4 cellular contexts compared by ENCODE assay signal in the genomic region with DNA sequence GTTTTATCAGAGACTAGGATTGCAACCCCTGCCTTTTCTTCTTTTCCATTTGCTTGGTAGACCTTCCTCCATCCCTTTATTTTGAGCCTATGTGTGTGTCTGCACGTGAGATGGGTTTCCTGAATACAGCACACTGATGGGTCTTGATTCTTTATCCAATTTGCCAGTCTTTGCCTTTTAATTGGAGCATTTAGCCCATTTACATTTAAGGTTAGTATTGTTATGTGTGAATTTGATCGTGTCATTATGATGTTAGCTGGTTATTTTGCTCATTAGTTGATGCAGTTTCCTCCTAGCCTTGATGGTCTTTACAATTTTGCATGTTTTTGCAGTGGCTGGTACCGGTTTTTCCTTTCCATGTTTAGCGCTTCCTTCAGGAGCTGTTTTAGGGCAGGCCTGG. TPM values are rescaled to one million over a fixed set of nuclear protein-coding genes. Genes with fewer than 3 reads are reported as not detected.
A peak's percentile ranks its signal among the peaks of the same experiment; 100 is the strongest.
DNase-seq lines count a peak whose midpoint lies in the region; ATAC-seq, FAIRE-seq and TF ChIP-seq lines count a peak whose summit lies in the region.
"Not testable (repeated sequence)": the region's sequence is repeated elsewhere in the genome, so short reads cannot be mapped to it uniquely, and the experiment has no call there.

No MANE protein-coding gene starts in this region.

- not testable (repeated sequence) for H3K9me3 ChIP-seq in HCT116 (ENCODE audit: control insufficient read depth in 1 of 2, insufficient read depth in 1 of 2, low read depth in 1 of 2, low read length in 2 of 2); K562 (replicated peaks; ENCODE audit: control insufficient read depth, insufficient read depth, low read depth, low read length)

- in situ Hi-C loops in K562 (cut with MboI): not testable (repeated sequence)

- CTCF ChIA-PET in HCT116 (lab: Charles Lee); K562 (lab: Yijun Ruan, JAX; ENCODE audit: low intra/inter-chr PET ratio): not testable (repeated sequence)

- H3K36me3 ChIP-seq in HCT116 (ENCODE audit: control insufficient read depth in 1 of 2, insufficient read depth in 2 of 2, low read length in 2 of 2): not testable (repeated sequence)
- H3K36me3 ChIP-seq in K562 (ENCODE audit: control insufficient read depth, insufficient read depth, low read length): peaks cover 19% of the 10 kb centered on the region

- not testable (repeated sequence) for H3K4me1 ChIP-seq in HCT116 (ENCODE audit: control insufficient read depth in 1 of 2, insufficient read depth in 2 of 2, low read length in 2 of 2); K562 (replicated peaks in 1 of 2; ENCODE audit: control insufficient read depth in 2 of 2, insufficient read depth in 2 of 2, low read length in 2 of 2)

- H3K79me2 ChIP-seq in HCT116 (ENCODE audit: insufficient read depth, low read length); K562 (ENCODE audit: control insufficient read depth, insufficient read depth, low read length): not testable (repeated sequence)

- H3K27me3 Mint-ChIP-seq in activated T-cell treated with anti-CD3 and anti-CD28 coated beads, Interleukin-2, amount 50 U/mL, for 72 hours (ENCODE audit: low read depth); central memory CD8-positive, alpha-beta T cell: not testable (repeated sequence)

- intact Hi-C loops in HCT116 (cut with micrococcal nuclease); K562 (cut with micrococcal nuclease): not testable (repeated sequence)

- not testable (repeated sequence) for H3K4me3 Mint-ChIP-seq in activated T-cell treated with anti-CD3 and anti-CD28 coated beads, Interleukin-2, amount 50 U/mL, for 72 hours
- peak overlapping the region; percentile 25 for H3K4me3 Mint-ChIP-seq in central memory CD8-positive, alpha-beta T cell

- WGBS in K562 (ENCODE audit: insufficient coverage, low coverage, missing lambda C conversion rate): 65% methylated on average over 4 of the region's 4 CpGs

- H3K4me1 Mint-ChIP-seq in activated T-cell treated with anti-CD3 and anti-CD28 coated beads, Interleukin-2, amount 50 U/mL, for 72 hours (ENCODE audit: low read depth): not testable (repeated sequence)
- H3K4me1 Mint-ChIP-seq in central memory CD8-positive, alpha-beta T cell: peaks cover 14% of the 10 kb centered on the region

- not testable (repeated sequence) for H3K9ac ChIP-seq in HCT116 (ENCODE audit: low read length); K562 (ENCODE audit: insufficient read depth in 1 of 2, low read depth in 2 of 2, low read length in 2 of 2)

- not testable (repeated sequence) for TF ChIP-seq EP300 in K562 (IDR thresholded peaks at IDR 0.05; ENCODE audit: low read length)

- DNase-seq in HCT116 (ENCODE audit: low read depth, low spot score); activated T-cell treated with anti-CD3 and anti-CD28 coated beads, Interleukin-2, amount 50 U/mL, for 72 hours; K562 (ENCODE audit: extremely low read depth in 1 of 4, low spot score in 3 of 4); central memory CD8-positive, alpha-beta T cell (ENCODE audit: low spot score in 2 of 2): not testable (repeated sequence)

- POLR2A ChIA-PET in HCT116 (lab: Charles Lee); K562 (lab: Yijun Ruan, JAX): not testable (repeated sequence)

- not testable (repeated sequence) for ATAC-seq in HCT116; activated T-cell treated with anti-CD3 and anti-CD28 coated beads, Interleukin-2, amount 50 U/mL, for 72 hours (replicated peaks in 1 of 2); K562; central memory CD8-positive, alpha-beta T cell (replicated peaks; ENCODE audit: extremely low read depth, poor library complexity, severe bottlenecking)

- not testable (repeated sequence) for TF ChIP-seq RAD21 in HCT116 (IDR thresholded peaks at IDR 0.05; ENCODE audit: low read depth); K562 (CRISPR knock-in tag; conservative IDR thresholded peaks at IDR 0.05 in 1 of 2, IDR thresholded peaks at IDR 0.05 in 1 of 2)

- H3K4me3 ChIP-seq in HCT116 (replicated peaks in 1 of 2; ENCODE audit: low read depth in 1 of 2, low read length in 2 of 2); K562: not testable (repeated sequence)

- not testable (repeated sequence) for H3K27ac ChIP-seq in HCT116 (ENCODE audit: low read depth, low read length); K562 (ENCODE audit: extremely low read depth, low read depth, low read length)

- not testable (repeated sequence) for H3K9me2 ChIP-seq in HCT116 (ENCODE audit: insufficient read depth)

- not testable (repeated sequence) for H3K27me3 ChIP-seq in HCT116 (ENCODE audit: insufficient read depth, low read length); K562 (ENCODE audit: control insufficient read depth in 2 of 2, insufficient read depth in 2 of 2, low read length in 2 of 2)

- peaks cover 22 to 40% of the 10 kb centered on the region in 2 donors for H3K36me3 Mint-ChIP-seq in activated T-cell treated with anti-CD3 and anti-CD28 coated beads, Interleukin-2, amount 50 U/mL, for 72 hours (ENCODE audit: insufficient read depth in 2 of 2)
- H3K36me3 Mint-ChIP-seq in central memory CD8-positive, alpha-beta T cell (ENCODE audit: insufficient read depth): peaks cover 22% of the 10 kb centered on the region

- RAD21 ChIA-PET in HCT116 (lab: Charles Lee; ENCODE audit: low non-redundant PET in 1 of 2, low total read pairs in 2 of 2, uncharacterized antibody in 2 of 2, unreplicated experiment in 2 of 2): not testable (repeated sequence)

- not testable (repeated sequence) for H3K9me3 Mint-ChIP-seq in activated T-cell treated with anti-CD3 and anti-CD28 coated beads, Interleukin-2, amount 50 U/mL, for 72 hours; central memory CD8-positive, alpha-beta T cell

- TF ChIP-seq CTCF in HCT116 (IDR thresholded peaks at IDR 0.05 in 2 of 3, conservative IDR thresholded peaks at IDR 0.05 in 1 of 3; ENCODE audit: borderline replicate concordance in 1 of 3, insufficient read depth in 1 of 3, low read depth in 2 of 3, low read length in 2 of 3); K562 (IDR thresholded peaks at IDR 0.05 in 2 of 3, conservative IDR thresholded peaks at IDR 0.05 in 1 of 3; ENCODE audit: insufficient read depth in 2 of 3, low read depth in 1 of 3, low read length in 3 of 3): not testable (repeated sequence)

- FAIRE-seq in K562 (lab: Jason Lieb, UNC): not testable (repeated sequence)

- H4K20me1 ChIP-seq in HCT116 (ENCODE audit: insufficient read depth); K562 (replicated peaks; ENCODE audit: control insufficient read depth, insufficient read depth, low read length): not testable (repeated sequence)

- BruUV-seq in HCT116 (replicated peaks; lab: Mats Ljungman, UMichigan): TSS peak; percentile 10
- not testable (repeated sequence) for BruUV-seq in K562 (replicated peaks; lab: Mats Ljungman, UMichigan)

- not testable (repeated sequence) for H2AFZ ChIP-seq in HCT116 (ENCODE audit: low read depth, low read length, poor library complexity, severe bottlenecking); K562 (ENCODE audit: low read depth, low read length)

- not testable (repeated sequence) for H3K4me2 ChIP-seq in HCT116 (ENCODE audit: low read length); K562 (ENCODE audit: insufficient read depth, low read length)

- TF ChIP-seq POLR2A in HCT116 (IDR thresholded peaks at IDR 0.05; ENCODE audit: borderline replicate concordance, extremely low read depth, insufficient read depth, insufficient read length); K562 (conservative IDR thresholded peaks at IDR 0.05): not testable (repeated sequence)

- not testable (repeated sequence) for H3K9me1 ChIP-seq in K562 (ENCODE audit: control insufficient read depth, insufficient read depth, low read length)

- H3K27ac Mint-ChIP-seq in activated T-cell treated with anti-CD3 and anti-CD28 coated beads, Interleukin-2, amount 50 U/mL, for 72 hours: peak overlapping the region; percentile 75
- H3K27ac Mint-ChIP-seq in central memory CD8-positive, alpha-beta T cell (ENCODE audit: low read depth): peak overlapping the region; percentile 24

TF ChIP-seq in K562, 482 proteins besides CTCF, POLR2A, EP300 and RAD21:
- TF ChIP-seq ZNF507 (tag; conservative IDR thresholded peaks at IDR 0.05) (peak; percentile 96), ZNF354B (CRISPR knock-in tag; IDR thresholded peaks at IDR 0.05) (peak; percentile 79)

RNA-seq across cellular contexts. Expression of a gene that starts 14.6 kb away (rescaled TPM):
- total RNA-seq in HCT116 (2021; ENCODE audit: unreplicated experiment): 10.5 TPM
- polyA plus RNA-seq in HCT116 (2012): 8.4 and 10.1 TPM in 2 replicates
- 10 to 100 TPM; 19.4 to 21.3 TPM for total RNA-seq in activated T-cell treated with anti-CD3 and anti-CD28 coated beads, Interleukin-2, amount 50 U/mL, for 72 hours
- total RNA-seq in K562 (2011; cell fraction: chromatin; rRNA removed; ENCODE audit: low replicate concordance): 13.5 and 15.4 TPM in 2 replicates
- total RNA-seq in K562 (2011; cell fraction: nucleolus; rRNA removed): 7.0 and 10.9 TPM in 2 replicates
- 16.6 and 31.6 TPM in 2 replicates for total RNA-seq in K562 (2011; cell fraction: nucleoplasm; rRNA removed)
- 16.3 and 18.0 TPM in 2 replicates for total RNA-seq in K562 (2014; rRNA removed)
- total RNA-seq in K562 (2014; rRNA removed; fragmentation: Illumina TruSeq; extraction: Trizol): 17.7 and 21.1 TPM in 2 replicates
- total RNA-seq in K562 (2015; rRNA removed; fragmentation: Illumina TruSeq; extraction: Trizol): 14.4 and 16.5 TPM in 2 replicates
- total RNA-seq in K562 (2021): 14.9 and 17.5 TPM in 2 replicates
- 16.4 and 17.0 TPM in 2 replicates for polyA plus RNA-seq in K562 (2011; rRNA removed)
- polyA plus RNA-seq in K562 (2011; cell fraction: cytosol; rRNA removed): 9.6 and 11.2 TPM in 2 replicates
- polyA plus RNA-seq in K562 (2011; cell fraction: nucleus; rRNA removed): 10.7 and 10.9 TPM in 2 replicates
- 11.8 and 19.1 TPM in 2 replicates for polyA plus RNA-seq in K562 (2012)
- polyA plus RNA-seq in K562 (2014; fragmentation: Illumina TruSeq; extraction: Trizol): 15.7 and 16.9 TPM in 2 replicates
- polyA plus RNA-seq in K562 (2014; fragmentation: Nextera tagmentation; extraction: Ambion mirVana): 1 to 10 TPM; 5.7 to 6.7 TPM
- polyA plus RNA-seq in K562 (2014; rRNA removed): 10.8 and 12.6 TPM in 2 replicates
- 20.2 and 20.6 TPM in 2 replicates for polyA minus RNA-seq in K562 (2011; rRNA and poly(A)+ RNA removed)
- 10.1 and 10.3 TPM in 2 replicates for polyA minus RNA-seq in K562 (2011; cell fraction: cytosol; rRNA and poly(A)+ RNA removed)
- polyA minus RNA-seq in K562 (2011; cell fraction: nucleus; rRNA and poly(A)+ RNA removed): 13.6 and 21.7 TPM in 2 replicates
